14 cellular contexts compared by ENCODE assay signal in genomic region chr21:32329331-32329730, GRCh38. TPM values are rescaled to one million over a fixed set of nuclear protein-coding genes. Genes with fewer than 3 reads are reported as not detected.
A peak's percentile ranks its signal among the peaks of the same experiment; 100 is the strongest.
DNase-seq lines count a peak whose midpoint lies in the region; ATAC-seq and TF ChIP-seq lines count a peak whose summit lies in the region.
"Had no signal": no experiment of that assay in that cellular context is flagged by ENCODE, and none has a peak within 500 bp of the region (broad histone marks: within the 10 kb centered on the region; RNA-seq: fewer than 3 reads in every experiment).

No MANE protein-coding gene starts in this region.

- H3K36me3 ChIP-seq in muscle layer of duodenum (ENCODE audit: control insufficient read depth in 1 of 2, insufficient read depth in 2 of 2, low read length in 2 of 2) (peaks cover 28 to 29% of the 10 kb centered on the region in 2 donors), tibial nerve (peaks cover 0 to 85% (median 2%) of the 10 kb centered on the region in 3 donors)

- TF ChIP-seq POLR2A in tibial nerve (IDR thresholded peaks at IDR 0.05) = no peak

- no peak for TF ChIP-seq EP300 in tibial nerve (IDR thresholded peaks at IDR 0.05)

- no peak for ATAC-seq in HG02973 (IDR thresholded peaks at IDR 0.05; ENCODE audit: unreplicated experiment)
- no peak for ATAC-seq in GM19455 (IDR thresholded peaks at IDR 0.05; ENCODE audit: unreplicated experiment)

- DNase-seq in RPMI7951 (ENCODE audit: low read depth) (peak; percentile 54), dorsolateral prefrontal cortex (peak in 1 of 10 donors; percentile 21), tibial nerve (ENCODE audit: low spot score in 2 of 2) (no peak), GOT3 (lab: John Stamatoyannopoulos, UW) (no peak)
- DNase-seq in activated CD4-positive, alpha-beta T cell treated with anti-CD3 and anti-CD28 coated beads, Interleukin-2, amount 50 U/mL, for 1 hour = no peak
- DNase-seq: Caco-2, Karpas-422, NCI-H2171, Peyer's patch had no signal

- 51 to 53% methylated on average over 2 of the region's 2 CpGs for WGBS in tibial nerve, 2 donors

- H3K9me3 ChIP-seq in muscle layer of duodenum (ENCODE audit: control insufficient read depth in 1 of 2, low read length in 2 of 2) (no peaks in the 10 kb centered on the region), tibial nerve (no peaks in the 10 kb centered on the region)
- H3K9me3 ChIP-seq: breast epithelium, Caco-2, Peyer's patch had no signal

- TF ChIP-seq CTCF in dorsolateral prefrontal cortex (IDR thresholded peaks at IDR 0.05 in 54 of 56, conservative IDR thresholded peaks at IDR 0.05 in 2 of 56; ENCODE audit: low read depth in 1 of 56, partially characterized antibody in 56 of 56) = no peak
- no peak for TF ChIP-seq CTCF in tibial nerve (IDR thresholded peaks at IDR 0.05)

- no peak overlapping the region for H3K4me3 ChIP-seq in dorsolateral prefrontal cortex
- peak overlapping the region in 1 of 2 donors; percentile 9 for H3K4me3 ChIP-seq in muscle layer of duodenum (ENCODE audit: low read depth in 1 of 2, low read length in 2 of 2)
- H3K4me3 ChIP-seq in tibial nerve = no peak overlapping the region
- H3K4me3 ChIP-seq: breast epithelium, Peyer's patch had no signal

- H3K4me1 ChIP-seq in muscle layer of duodenum (ENCODE audit: control insufficient read depth in 1 of 2, insufficient read depth in 2 of 2, low read length in 2 of 2) = peaks cover 0 to 21% of the 10 kb centered on the region in 2 donors
- peaks cover 0 to 58% (median 6%) of the 10 kb centered on the region in 4 donors for H3K4me1 ChIP-seq in tibial nerve
- H3K4me1 ChIP-seq: breast epithelium, Caco-2, Peyer's patch had no signal

- no peaks in the 10 kb centered on the region for H3K27me3 ChIP-seq in dorsolateral prefrontal cortex
- no peaks in the 10 kb centered on the region for H3K27me3 ChIP-seq in muscle layer of duodenum (ENCODE audit: low read depth, low read length)
- H3K27me3 ChIP-seq in tibial nerve = no peaks in the 10 kb centered on the region
- H3K27me3 ChIP-seq: breast epithelium, Peyer's patch had no signal

- peak overlapping the region in 56 of 59 donors; percentile 0 to 96 (median 88) for H3K27ac ChIP-seq in dorsolateral prefrontal cortex
- peak overlapping the region; percentile 71 for H3K27ac ChIP-seq in muscle layer of duodenum (ENCODE audit: low read length)
- peak overlapping the region in 3 of 4 donors; percentile 57 to 82 (median 67) for H3K27ac ChIP-seq in tibial nerve

- intact Hi-C loops in dorsolateral prefrontal cortex (cut with DNase I) = no loop called here

RNA-seq across cellular contexts. Expression of gene MRAP, which starts 30.7 kb away (rescaled TPM):
- total RNA-seq in RPMI7951 (2014; rRNA removed; shearing (Covaris generic)) = not detected in 2 replicates
- total RNA-seq in dorsolateral prefrontal cortex (1 to 10 TPM in 30 of 120 experiments, under 1 TPM in 30, not detected in 60; 0.49 to 2.1 (median 1.00) TPM), tibial nerve (10 to 100 TPM in 1 of 4 donors, 1 to 10 TPM in 3; 1.6 to 14.4 (median 4.8) TPM)
- total RNA-seq: Caco-2, Peyer's patch, pulmonary artery endothelial cell had no signal

RNA-seq across cellular contexts. Expression of gene MIS18A, which starts 50.5 kb away (rescaled TPM):
- 21.9 and 26.5 TPM in 2 replicates for total RNA-seq in RPMI7951 (2014; rRNA removed; shearing (Covaris generic))
- 10 to 100 TPM in 7 of 120 experiments, 1 to 10 TPM in 113; 4.5 to 12.7 (median 7.2) TPM for total RNA-seq in dorsolateral prefrontal cortex
- total RNA-seq in tibial nerve = 1 to 10 TPM; 4.0 to 9.3 (median 7.1) TPM
